In genomic region chr13:103067751-103068563, GRCh38 we compare ENCODE assay signal across 11 cellular contexts. TPM values are rescaled to one million over a fixed set of nuclear protein-coding genes. Genes with fewer than 3 reads are reported as not detected.
A peak's percentile ranks its signal among the peaks of the same experiment; 100 is the strongest.
DNase-seq lines count a peak whose midpoint lies in the region; ATAC-seq and TF ChIP-seq lines count a peak whose summit lies in the region.
"Had no signal": no experiment of that assay in that cellular context is flagged by ENCODE, and none has a peak within 500 bp of the region (broad histone marks: within the 10 kb centered on the region; RNA-seq: fewer than 3 reads in every experiment).

No MANE protein-coding gene starts in this region.

- no peaks in the 10 kb centered on the region for H3K9me3 ChIP-seq in neural progenitor cell (ENCODE audit: low read depth)

- intact Hi-C loops in cardiac septum (cut with DNase I): no loop called here

- TF ChIP-seq CTCF in neural progenitor cell (IDR thresholded peaks at IDR 0.05): no peak

- DNase-seq in NCI-H1105 treated with DMSO at 0.1 percent for 48 hours (lab: John Stamatoyannopoulos, UW): peak; percentile 14
- no peak for DNase-seq in NCI-H1105 (lab: John Stamatoyannopoulos, UW)
- peak; percentile 85 for DNase-seq in NCI-H69 (lab: John Stamatoyannopoulos, UW)
- DNase-seq in neural progenitor cell (ENCODE audit: low spot score): no peak
- DNase-seq in cardiac septum (ENCODE audit: low spot score): no peak
- DNase-seq in activated CD4-positive, alpha-beta T cell treated with anti-CD3 and anti-CD28 coated beads, Interleukin-2, amount 50 U/mL, for 48 hours: no peak
- DNase-seq: activated T-cell treated with anti-CD3 and anti-CD28 coated beads, Interleukin-2, amount 50 U/mL, for 72 hours had no signal

- H3K27me3 ChIP-seq in neural progenitor cell: no peaks in the 10 kb centered on the region

- peaks cover 3% of the 10 kb centered on the region for H3K9me3 Mint-ChIP-seq in neural progenitor cell

- H3K4me1 Mint-ChIP-seq in neural progenitor cell: peaks cover 35% of the 10 kb centered on the region

- ATAC-seq in HG02678 (IDR thresholded peaks at IDR 0.05; ENCODE audit: unreplicated experiment): peak; percentile 67
- no peak for ATAC-seq in HG03280 (IDR thresholded peaks at IDR 0.05; ENCODE audit: unreplicated experiment)
- ATAC-seq: activated T-cell treated with anti-CD3 and anti-CD28 coated beads, Interleukin-2, amount 50 U/mL, for 72 hours had no signal

- H4K20me1 ChIP-seq in neural progenitor cell (ENCODE audit: low read depth): no peaks in the 10 kb centered on the region

- peaks cover 11% of the 10 kb centered on the region for H3K27me3 Mint-ChIP-seq in neural progenitor cell (ENCODE audit: insufficient read depth, low read depth)

- peaks cover 31% of the 10 kb centered on the region for H3K4me1 ChIP-seq in neural progenitor cell

- H2AFZ ChIP-seq in neural progenitor cell (replicated peaks): no peak overlapping the region

- H3K4me3 Mint-ChIP-seq in neural progenitor cell: no peak overlapping the region
- H3K4me3 Mint-ChIP-seq: activated T-cell treated with anti-CD3 and anti-CD28 coated beads, Interleukin-2, amount 50 U/mL, for 72 hours had no signal

- H3K27ac Mint-ChIP-seq in neural progenitor cell: peak overlapping the region; percentile 42
- H3K27ac Mint-ChIP-seq: activated T-cell treated with anti-CD3 and anti-CD28 coated beads, Interleukin-2, amount 50 U/mL, for 72 hours had no signal

- no peak overlapping the region for H3K4me3 ChIP-seq in neural progenitor cell
- H3K4me3 ChIP-seq: SK-N-MC had no signal

- no peak overlapping the region for H3K9ac ChIP-seq in neural progenitor cell

- no peaks in the 10 kb centered on the region for H3K36me3 Mint-ChIP-seq in neural progenitor cell

- H3K27ac ChIP-seq in neural progenitor cell: no peak overlapping the region
- H3K27ac ChIP-seq: SK-N-MC had no signal

- no peaks in the 10 kb centered on the region for H3K79me2 ChIP-seq in neural progenitor cell (ENCODE audit: low read depth)

- H3K36me3 ChIP-seq in neural progenitor cell: no peaks in the 10 kb centered on the region

- H3K4me2 ChIP-seq in neural progenitor cell: no peak overlapping the region

- H3F3A ChIP-seq in neural progenitor cell (ENCODE audit: low read depth): peaks cover 4% of the 10 kb centered on the region

RNA-seq across cellular contexts. Expression of gene SLC10A2, which starts 1.7 kb away (rescaled TPM):
- total RNA-seq in neural progenitor cell (ENCODE audit: low replicate concordance) (not detected in 2 replicates), cardiac septum (not detected)
- total RNA-seq: A172; activated T-cell treated with anti-CD3 and anti-CD28 coated beads, Interleukin-2, amount 50 U/mL, for 72 hours had no signal

Comparison
In these comparisons a context has a peak if more than half of its experiments do, and no peak if none do; other contexts are left out.
1. DNase-seq: peak in NCI-H1105 treated with DMSO at 0.1 percent for 48 hours (single experiment) and NCI-H69 (single experiment); none in NCI-H1105 (single experiment), neural progenitor cell (single experiment), cardiac septum (single experiment) and activated CD4-positive, alpha-beta T cell treated with anti-CD3 and anti-CD28 coated beads, Interleukin-2, amount 50 U/mL, for 48 hours (0 of 2).